ENCODE assay signal across 9 cellular contexts in the genomic region with DNA sequence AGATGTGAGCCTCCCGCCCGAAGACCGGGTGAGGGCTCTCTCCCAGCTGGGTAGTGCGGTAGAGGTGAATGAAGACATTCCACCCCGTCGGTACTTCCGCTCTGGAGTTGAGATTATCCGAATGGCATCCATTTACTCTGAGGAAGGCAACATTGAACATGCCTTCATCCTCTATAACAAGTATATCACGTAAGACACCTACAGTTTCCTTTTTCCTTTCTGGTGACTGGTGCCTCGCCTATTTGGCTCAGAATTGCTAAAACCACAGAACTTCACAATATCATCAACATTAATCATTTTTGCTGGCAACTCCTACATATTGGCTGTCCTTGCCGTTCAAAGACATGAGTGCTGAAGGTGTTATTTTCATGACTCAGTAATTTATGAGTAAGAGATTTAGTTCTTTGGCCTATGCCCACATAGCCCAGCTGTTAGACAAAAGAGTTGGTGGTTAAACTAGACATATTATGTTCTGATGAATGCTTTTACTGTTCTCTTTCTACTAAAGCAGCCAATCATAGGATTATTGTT. TPM values are rescaled to one million over a fixed set of nuclear protein-coding genes. Genes with fewer than 3 reads are reported as not detected.
DNase-seq lines count a peak whose midpoint lies in the region; ATAC-seq and TF ChIP-seq lines count a peak whose summit lies in the region.
"Had no signal": no experiment of that assay in that cellular context is flagged by ENCODE, and none has a peak within 500 bp of the region (broad histone marks: within the 10 kb centered on the region; RNA-seq: fewer than 3 reads in every experiment).

No MANE protein-coding gene starts in this region.

- in situ Hi-C loops in mammary epithelial cell (cut with MboI; ENCODE audit: low sequenced_read_pairs in 2 of 2): loop anchor here in 1 of 2 donors (25.0 kb wide), 1 partner anchor 306 kb away; a partner anchor contains a TSS

- H3K4me1 ChIP-seq in mammary epithelial cell (ENCODE audit: insufficient read depth, low read length) (peaks cover 26% of the 10 kb centered on the region), neutrophil (ENCODE audit: control insufficient read depth in 1 of 2, insufficient read depth in 1 of 2, low read depth in 1 of 2, low read length in 1 of 2) (peaks cover 35 to 39% of the 10 kb centered on the region in 2 experiments), upper lobe of left lung (peaks cover 11 to 28% (median 16%) of the 10 kb centered on the region in 4 donors)

- H3K27ac ChIP-seq in mammary epithelial cell (ENCODE audit: insufficient read depth, low read depth, low read length) (peak overlapping the region; percentile 94), neutrophil (peak overlapping the region; percentile 99), upper lobe of left lung (no peak overlapping the region)

- TF ChIP-seq POLR2A in upper lobe of left lung (IDR thresholded peaks at IDR 0.05): no peak

- 6% methylated on average over 11 of the region's 11 CpGs for WGBS in mammary epithelial cell (ENCODE audit: low coverage, missing lambda C conversion rate)
- 81 to 87% methylated on average over 11 of the region's 11 CpGs for WGBS in upper lobe of left lung, 2 donors

- no TSS peak for BruUV-seq in mammary epithelial cell (replicated peaks; lab: Mats Ljungman, UMichigan)

- peaks cover 54% of the 10 kb centered on the region for H3K79me2 ChIP-seq in mammary epithelial cell (ENCODE audit: insufficient read depth, low read length)

- DNase-seq in CD1c-positive myeloid dendritic cell (ENCODE audit: extremely low spot score) (peak; percentile 37), NOMO-1 treated with dmso at 0.1 percent for 144 hours (lab: John Stamatoyannopoulos, UW; ENCODE audit: unreplicated experiment) (peak; percentile 2), mammary epithelial cell (peak; percentile 98), T1000 (lab: John Stamatoyannopoulos, UW) (no peak), sciatic nerve (ENCODE audit: low spot score) (no peak), upper lobe of left lung (no peak), DMS53 (lab: John Stamatoyannopoulos, UW) (no peak)
- DNase-seq: NCI-H1417 treated with DMSO at 0.1 percent for 48 hours had no signal

- peak overlapping the region; percentile 65 for H3K9ac ChIP-seq in mammary epithelial cell (ENCODE audit: insufficient read depth, low read length)

- no peak for TF ChIP-seq EP300 in upper lobe of left lung (IDR thresholded peaks at IDR 0.05)

- dilution Hi-C loops in mammary epithelial cell (cut with HindIII; ENCODE audit: low sequenced_read_pairs): no loop called here

- ATAC-seq in sciatic nerve (no peak), upper lobe of left lung (ENCODE audit: low FRiP score in 2 of 2) (no peak)

- peak overlapping the region; percentile 59 for H2AFZ ChIP-seq in mammary epithelial cell (ENCODE audit: low read depth, low read length)

- intact Hi-C loops in mammary epithelial cell (cut with micrococcal nuclease): loop anchor here (1.0 to 2.0 kb wide), 2 partner anchors 153 to 368 kb away; a partner anchor contains a TSS
- intact Hi-C loops in sciatic nerve (cut with DNase I): no loop called here

- no peaks in the 10 kb centered on the region for H3K27me3 ChIP-seq in mammary epithelial cell (ENCODE audit: insufficient read depth, low read length)
- H3K27me3 ChIP-seq in neutrophil: no peaks in the 10 kb centered on the region
- no peaks in the 10 kb centered on the region for H3K27me3 ChIP-seq in upper lobe of left lung

- H3K4me3 ChIP-seq in mammary epithelial cell (replicated peaks in 1 of 3; ENCODE audit: insufficient read depth in 1 of 3, low read depth in 2 of 3, low read length in 3 of 3): peak overlapping the region; percentile 30 to 85 (median 70)
- H3K4me3 ChIP-seq in neutrophil (ENCODE audit: low read depth in 1 of 2, low read length in 1 of 2): no peak overlapping the region
- no peak overlapping the region for H3K4me3 ChIP-seq in upper lobe of left lung

- H3K4me2 ChIP-seq in mammary epithelial cell (ENCODE audit: insufficient read depth, low read depth, low read length): peak overlapping the region; percentile 73

- H3K9me3 ChIP-seq in mammary epithelial cell (replicated peaks; ENCODE audit: insufficient read depth, low read length) (no peaks in the 10 kb centered on the region), neutrophil (no peaks in the 10 kb centered on the region), upper lobe of left lung (no peaks in the 10 kb centered on the region)

- H3K36me3 ChIP-seq in mammary epithelial cell (ENCODE audit: insufficient read depth, low read length) (peaks cover 17% of the 10 kb centered on the region), neutrophil (peaks cover 4% of the 10 kb centered on the region), upper lobe of left lung (peaks cover 3 to 21% (median 4%) of the 10 kb centered on the region in 4 donors)

- H4K20me1 ChIP-seq in mammary epithelial cell (ENCODE audit: insufficient read depth, low read length): no peaks in the 10 kb centered on the region

- TF ChIP-seq CTCF in mammary epithelial cell (conservative IDR thresholded peaks at IDR 0.05 in 1 of 2, IDR thresholded peaks at IDR 0.05 in 1 of 2; ENCODE audit: extremely low read depth in 1 of 2, insufficient read depth in 1 of 2, low read depth in 1 of 2, low read length in 2 of 2) (no peak), neutrophil (IDR thresholded peaks at IDR 0.05) (no peak), upper lobe of left lung (IDR thresholded peaks at IDR 0.05) (no peak)

- CTCF ChIA-PET in mammary epithelial cell (lab: Charles Lee; ENCODE audit: low non-redundant PET): no interaction called here

RNA-seq across cellular contexts. Expression of a gene that starts 2.2 kb away (rescaled TPM):
- total RNA-seq in mammary epithelial cell: 10 to 100 TPM; 52.2 to 77.8 TPM
- 78.6 TPM for polyA plus RNA-seq in mammary epithelial cell
- polyA minus RNA-seq in mammary epithelial cell: 73.9 TPM
- total RNA-seq in sciatic nerve: 41.5 TPM
- total RNA-seq in upper lobe of left lung: 10 to 100 TPM; 22.8 to 41.7 (median 28.3) TPM

RNA-seq across cellular contexts. Expression of a gene that starts 47.0 kb away (rescaled TPM):
- total RNA-seq in mammary epithelial cell: not detected
- polyA plus RNA-seq in mammary epithelial cell: 0.02 TPM
- polyA minus RNA-seq in mammary epithelial cell: not detected
- total RNA-seq in sciatic nerve: not detected
- not detected for total RNA-seq in upper lobe of left lung

RNA-seq across cellular contexts. Expression of a gene that starts 51.0 kb away (rescaled TPM):
- 10 to 100 TPM; 39.1 to 40.5 TPM for total RNA-seq in mammary epithelial cell
- 39.5 TPM for polyA plus RNA-seq in mammary epithelial cell
- polyA minus RNA-seq in mammary epithelial cell: 16.6 TPM
- total RNA-seq in sciatic nerve: 23.1 TPM
- 10 to 100 TPM; 14.2 to 40.9 (median 19.7) TPM for total RNA-seq in upper lobe of left lung

Comparison
In these comparisons a context has a peak if more than half of its experiments do, and no peak if none do; other contexts are left out.
1. DNase-seq: peak in CD1c-positive myeloid dendritic cell (single experiment), NOMO-1 treated with dmso at 0.1 percent for 144 hours (single experiment) and mammary epithelial cell (single experiment); none in T1000 (single experiment), sciatic nerve (single experiment), upper lobe of left lung (0 of 2) and DMS53 (single experiment).
2. H3K27ac ChIP-seq: peak in mammary epithelial cell (single experiment) and neutrophil (single experiment); none in upper lobe of left lung (0 of 4).
3. H3K4me3 ChIP-seq: peak in mammary epithelial cell (3 of 3); none in neutrophil (0 of 2) and upper lobe of left lung (0 of 4).